In genomic region chr20:21522479-21523397, GRCh38 we compare ENCODE assay signal across 11 cellular contexts. TPM values are rescaled to one million over a fixed set of nuclear protein-coding genes. Genes with fewer than 3 reads are reported as not detected.
DNase-seq lines count a peak whose midpoint lies in the region; ATAC-seq and TF ChIP-seq lines count a peak whose summit lies in the region.
"Had no signal": no experiment of that assay in that cellular context is flagged by ENCODE, and none has a peak within 500 bp of the region (broad histone marks: within the 10 kb centered on the region; RNA-seq: fewer than 3 reads in every experiment).

No MANE protein-coding gene starts in this region.

- intact Hi-C loops in Right ventricle myocardium inferior (cut with DNase I) = no loop called here
- intact Hi-C loops in testis (cut with DNase I; ENCODE audit: low total_unique reads) = no loop called here
- intact Hi-C loops in natural killer cell (cut with micrococcal nuclease) = no loop called here
- intact Hi-C loops in vagina (cut with DNase I) = no loop called here

- peaks cover 80% of the 10 kb centered on the region for H3K27me3 Mint-ChIP-seq in activated CD8-positive, alpha-beta T cell treated with anti-CD3 and anti-CD28 coated beads, Interleukin-2, amount 10 ng/mL, durations not matched to agents 7 days and 5 days (ENCODE audit: low read depth)
- peaks cover 75 to 81% of the 10 kb centered on the region in 2 donors for H3K27me3 Mint-ChIP-seq in natural killer cell (ENCODE audit: low read depth in 2 of 2)

- H3K4me1 Mint-ChIP-seq in activated CD8-positive, alpha-beta T cell treated with anti-CD3 and anti-CD28 coated beads, Interleukin-2, amount 10 ng/mL, durations not matched to agents 7 days and 5 days (ENCODE audit: low read depth) = peaks cover 1% of the 10 kb centered on the region
- no peaks in the 10 kb centered on the region for H3K4me1 Mint-ChIP-seq in natural killer cell

- no peaks in the 10 kb centered on the region for H3K4me1 ChIP-seq in cardiac muscle cell (ENCODE audit: low read depth)
- H3K4me1 ChIP-seq in testis = no peaks in the 10 kb centered on the region
- H3K4me1 ChIP-seq in vagina = no peaks in the 10 kb centered on the region

- H3K9me3 ChIP-seq in cardiac muscle cell (ENCODE audit: low read depth) = no peaks in the 10 kb centered on the region
- no peaks in the 10 kb centered on the region for H3K9me3 ChIP-seq in testis
- no peaks in the 10 kb centered on the region for H3K9me3 ChIP-seq in vagina

- no peaks in the 10 kb centered on the region for H3K36me3 Mint-ChIP-seq in activated CD8-positive, alpha-beta T cell treated with anti-CD3 and anti-CD28 coated beads, Interleukin-2, amount 10 ng/mL, durations not matched to agents 7 days and 5 days (ENCODE audit: low read depth)
- no peaks in the 10 kb centered on the region for H3K36me3 Mint-ChIP-seq in natural killer cell

- WGBS in testis, 2 donors = 1 to 2% methylated on average over 10 to 58 of the region's 91 CpGs

- TF ChIP-seq POLR2A in testis (IDR thresholded peaks at IDR 0.05) (no peak), vagina (IDR thresholded peaks at IDR 0.05) (no peak)

- peak overlapping the region; percentile 25 for H3K4me3 Mint-ChIP-seq in activated CD8-positive, alpha-beta T cell treated with anti-CD3 and anti-CD28 coated beads, Interleukin-2, amount 10 ng/mL, durations not matched to agents 7 days and 5 days
- no peak overlapping the region for H3K4me3 Mint-ChIP-seq in natural killer cell

- H3K27me3 ChIP-seq in cardiac muscle cell (peaks cover 100% of the 10 kb centered on the region), layer of hippocampus (ENCODE audit: control insufficient read depth, insufficient read depth, low read length) (peaks cover 19% of the 10 kb centered on the region), testis (no peaks in the 10 kb centered on the region), vagina (peaks cover 3% of the 10 kb centered on the region)

- no peaks in the 10 kb centered on the region for H3K9me3 Mint-ChIP-seq in activated CD8-positive, alpha-beta T cell treated with anti-CD3 and anti-CD28 coated beads, Interleukin-2, amount 10 ng/mL, durations not matched to agents 7 days and 5 days (ENCODE audit: insufficient read depth)
- H3K9me3 Mint-ChIP-seq in natural killer cell = no peaks in the 10 kb centered on the region

- DNase-seq in cardiac muscle cell (ENCODE audit: low read depth in 1 of 2, low spot score in 1 of 2) (no peak), Right ventricle myocardium inferior (ENCODE audit: missing footprints) (no peak), testis (no peak), natural killer cell (no peak), vagina (ENCODE audit: extremely low spot score in 2 of 2) (no peak), HT-29 (ENCODE audit: low spot score) (no peak)
- DNase-seq in activated CD8-positive, alpha-beta T cell treated with anti-CD3 and anti-CD28 coated beads, Interleukin-2, amount 10 ng/mL, durations not matched to agents 7 days and 5 days = no peak
- DNase-seq: SIG-M5 had no signal

- H3K4me3 ChIP-seq in cardiac muscle cell (peak overlapping the region; percentile 31), testis (peak overlapping the region; percentile 15 to 18), vagina (peak overlapping the region in 1 of 2 donors; percentile 5)
- H3K4me3 ChIP-seq: lung had no signal

- POLR2A ChIA-PET in activated CD8-positive, alpha-beta T cell treated with anti-CD3 and anti-CD28 coated beads, Interleukin-2, amount 10 ng/mL, durations not matched to agents 7 days and 5 days (lab: Charles Lee) = no interaction called here

- TF ChIP-seq CTCF in cardiac muscle cell (IDR thresholded peaks at IDR 0.05; ENCODE audit: low read depth, low read length) (no peak), testis (IDR thresholded peaks at IDR 0.05) (no peak), natural killer cell (IDR thresholded peaks at IDR 0.05) (no peak), vagina (IDR thresholded peaks at IDR 0.05) (no peak)

- peak overlapping the region; percentile 37 for H3K27ac Mint-ChIP-seq in activated CD8-positive, alpha-beta T cell treated with anti-CD3 and anti-CD28 coated beads, Interleukin-2, amount 10 ng/mL, durations not matched to agents 7 days and 5 days
- no peak overlapping the region for H3K27ac Mint-ChIP-seq in natural killer cell

- ATAC-seq in Right ventricle myocardium inferior (no peak), natural killer cell (no peak)
- no peak for ATAC-seq in activated CD8-positive, alpha-beta T cell treated with anti-CD3 and anti-CD28 coated beads, Interleukin-2, amount 10 ng/mL, durations not matched to agents 7 days and 5 days

- CTCF ChIA-PET in activated CD8-positive, alpha-beta T cell treated with anti-CD3 and anti-CD28 coated beads, Interleukin-2, amount 10 ng/mL, durations not matched to agents 7 days and 5 days (lab: Charles Lee) = interaction anchor here (2.7 kb wide), 1 partner anchor 17 kb away, joined by 11 read pairs; no protein-coding TSS in a partner anchor

- H3K27ac ChIP-seq in cardiac muscle cell (no peak overlapping the region), layer of hippocampus (ENCODE audit: low read depth, low read length) (peak overlapping the region; percentile 71), testis (no peak overlapping the region), vagina (no peak overlapping the region)

- H3K36me3 ChIP-seq in cardiac muscle cell (no peaks in the 10 kb centered on the region), testis (ENCODE audit: low read depth, missing control alignments) (no peaks in the 10 kb centered on the region), vagina (no peaks in the 10 kb centered on the region)

RNA-seq across cellular contexts. Expression of gene NKX2-2, which starts 8.9 kb away (rescaled TPM):
- not detected in 2 replicates for total RNA-seq in cardiac muscle cell
- not detected in 2 replicates for polyA plus RNA-seq in cardiac muscle cell
- not detected for total RNA-seq in Right ventricle myocardium inferior
- total RNA-seq in activated CD8-positive, alpha-beta T cell treated with anti-CD3 and anti-CD28 coated beads, Interleukin-2, amount 10 ng/mL, durations not matched to agents 7 days and 5 days = not detected
- total RNA-seq in testis = under 1 TPM in 1 of 2 donors, not detected in 1; 0.16 TPM
- not detected for polyA plus RNA-seq in testis (ENCODE audit: insufficient read depth, low read depth, low replicate concordance)
- total RNA-seq in natural killer cell = not detected
- total RNA-seq in vagina = not detected
- total RNA-seq in HT-29 (2014; rRNA removed; shearing (Covaris generic)) = 0.16 TPM in 1 of 2 replicates, not detected in the other
- total RNA-seq: bronchial epithelial cell, lung had no signal
- polyA plus RNA-seq: lung had no signal
